Comparison of ENCODE assay signal across 21 cellular contexts in the genomic region with DNA sequence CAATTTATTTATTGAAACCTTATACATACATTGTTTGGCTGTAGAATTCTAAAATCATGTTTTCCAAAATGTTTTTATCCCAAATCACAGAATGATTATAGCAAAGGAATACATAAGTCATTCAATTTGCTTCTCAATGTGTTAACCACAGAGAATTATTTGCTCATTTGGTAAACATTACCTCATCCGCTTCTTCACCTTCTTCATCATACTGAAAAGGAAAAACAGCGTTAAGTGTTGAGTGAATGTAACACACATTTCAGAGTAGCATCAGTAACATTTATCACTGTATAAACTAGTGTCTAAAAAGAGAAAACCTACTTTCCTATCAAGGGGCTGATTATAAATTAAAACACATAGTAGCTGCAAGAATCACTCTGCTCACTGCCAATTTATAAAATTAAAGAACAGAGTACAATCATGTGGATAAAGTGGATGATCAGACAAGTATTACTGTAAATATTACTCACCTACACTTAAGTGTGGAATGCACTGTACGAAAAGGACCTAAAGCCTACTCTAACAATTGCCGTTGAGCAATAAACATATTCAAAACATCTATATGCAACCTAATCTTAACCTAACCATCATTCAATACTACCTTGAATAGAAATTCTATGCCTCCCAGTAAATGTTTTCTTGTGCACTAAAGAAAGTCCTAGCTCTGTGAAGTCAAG.
"Had no signal": no experiment of that assay in that cellular context is flagged by ENCODE, and none has a peak within 500 bp of the region (broad histone marks: within the 10 kb centered on the region; RNA-seq: fewer than 3 reads in every experiment).

No MANE protein-coding gene starts in this region.

- H3K27me3 Mint-ChIP-seq: activated B cell treated with CpG ODN at 0.5 μM for 24 hours; dendritic cell treated with granulocyte-macrophage colony-stimulating factor and Interleukin-4, amounts not matched to agents 40 ng/mL and 50 ng/mL, for 4 days had no signal

- H3K9me3 Mint-ChIP-seq: activated B cell treated with CpG ODN at 0.5 μM for 24 hours; activated T-helper 2 cell treated with anti-CD3 and anti-CD28 coated beads, Interferon-gamma antibody, Interleukin-2, Interleukin-4, amounts not matched to agents 10 μg/mL and 5 μg/mL and 100 μg/mL, durations not matched to agents 14 hours and 24 hours and 36 hours; dendritic cell treated with granulocyte-macrophage colony-stimulating factor and Interleukin-4, amounts not matched to agents 40 ng/mL and 50 ng/mL, for 4 days had no signal

- H3K4me1 ChIP-seq: adrenal gland, breast epithelium, esophagus muscularis mucosa, gastroesophageal sphincter, sigmoid colon, spleen, uterus had no signal

- DNase-seq: activated B cell treated with CpG ODN at 0.5 μM for 24 hours; activated CD4-positive, alpha-beta T cell treated with anti-CD3 and anti-CD28 coated beads for 48 hours; activated naive CD4-positive, alpha-beta T cell treated with anti-CD3 and anti-CD28 coated beads, Interleukin-2, amount 50 U/mL, for 16 hours; adrenal gland; effector CD8-positive, alpha-beta T cell; heart right ventricle; left ventricle myocardium superior; occipital lobe; posterior cingulate gyrus; sigmoid colon; spleen; stimulated activated naive CD4-positive, alpha-beta T cell treated with Interleukin-2 at 50 U/mL for 16 hours; SW 1271; transverse colon; uterus had no signal

- H3K27me3 ChIP-seq: adrenal gland, breast epithelium, esophagus muscularis mucosa, gastroesophageal sphincter, heart right ventricle, sigmoid colon, spleen, transverse colon, uterus had no signal

- H3K27ac ChIP-seq: adrenal gland, breast epithelium, esophagus muscularis mucosa, gastroesophageal sphincter, heart right ventricle, sigmoid colon, spleen, transverse colon, uterus had no signal

- FAIRE-seq: astrocyte had no signal

- ATAC-seq: gastroesophageal sphincter, heart right ventricle, left ventricle myocardium superior had no signal

- H3K4me3 Mint-ChIP-seq: activated B cell treated with CpG ODN at 0.5 μM for 24 hours; dendritic cell treated with granulocyte-macrophage colony-stimulating factor and Interleukin-4, amounts not matched to agents 40 ng/mL and 50 ng/mL, for 4 days had no signal

- H3K4me1 Mint-ChIP-seq: activated B cell treated with CpG ODN at 0.5 μM for 24 hours had no signal

- H3K9me3 ChIP-seq: adrenal gland, breast epithelium, esophagus muscularis mucosa, gastroesophageal sphincter, heart right ventricle, sigmoid colon, spleen, transverse colon, uterus had no signal

- H3K27ac Mint-ChIP-seq: activated B cell treated with CpG ODN at 0.5 μM for 24 hours; activated T-helper 2 cell treated with anti-CD3 and anti-CD28 coated beads, Interferon-gamma antibody, Interleukin-2, Interleukin-4, amounts not matched to agents 10 μg/mL and 5 μg/mL and 100 μg/mL, durations not matched to agents 14 hours and 24 hours and 36 hours; dendritic cell treated with granulocyte-macrophage colony-stimulating factor and Interleukin-4, amounts not matched to agents 40 ng/mL and 50 ng/mL, for 4 days had no signal
